23 cellular contexts compared by ENCODE assay signal in the genomic region with DNA sequence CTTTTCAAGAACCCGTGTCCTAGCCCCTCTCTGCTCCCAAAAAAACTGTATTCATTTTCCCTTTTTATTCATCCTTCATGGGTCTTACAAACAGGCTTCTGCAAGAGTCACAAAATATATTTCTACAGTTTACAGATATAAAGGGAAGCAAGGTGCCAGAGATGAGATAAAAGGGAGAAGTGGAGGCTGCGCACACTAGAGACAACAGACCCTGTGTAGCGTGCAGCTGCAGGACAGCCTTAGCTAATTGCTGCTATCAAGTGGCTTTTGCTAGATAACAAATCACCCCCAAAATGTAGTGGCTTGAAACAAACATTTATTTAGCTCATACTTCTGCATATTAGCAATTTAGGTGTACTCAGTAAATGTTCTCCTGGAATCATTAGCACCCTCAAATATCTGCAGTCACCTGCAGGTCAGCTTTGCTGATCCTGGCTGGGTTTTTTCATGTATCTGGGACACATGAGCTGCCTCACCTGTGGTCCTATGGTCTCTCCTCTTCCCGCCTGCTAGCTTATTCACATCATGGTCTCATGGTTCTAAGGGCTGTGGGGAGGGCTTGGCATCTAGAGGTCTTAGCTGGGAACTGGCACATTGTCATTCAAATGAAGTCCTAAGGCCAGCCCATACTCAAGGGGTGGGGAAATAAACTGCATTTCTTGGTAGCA. TPM values are rescaled to one million over a fixed set of nuclear protein-coding genes. Genes with fewer than 3 reads are reported as not detected.
DNase-seq lines count a peak whose midpoint lies in the region; ATAC-seq, FAIRE-seq and TF ChIP-seq lines count a peak whose summit lies in the region.
"Had no signal": no experiment of that assay in that cellular context is flagged by ENCODE, and none has a peak within 500 bp of the region (broad histone marks: within the 10 kb centered on the region; RNA-seq: fewer than 3 reads in every experiment).

No MANE protein-coding gene starts in this region.

- H3K9me3 ChIP-seq in Peyer's patch (no peaks in the 10 kb centered on the region), colonic mucosa (no peaks in the 10 kb centered on the region)
- H3K9me3 ChIP-seq: SJCRH30 had no signal

- H3K4me1 ChIP-seq in Peyer's patch (peaks cover 0 to 36% (median 10%) of the 10 kb centered on the region in 4 donors), colonic mucosa (peaks cover 14% of the 10 kb centered on the region)
- H3K4me1 ChIP-seq: BE2C had no signal

- H3K27ac ChIP-seq in Peyer's patch (peak overlapping the region in 3 of 4 donors; percentile 35 to 86 (median 66)), colonic mucosa (peak overlapping the region; percentile 76)
- H3K27ac ChIP-seq: brain microvascular endothelial cell, SJCRH30 had no signal

- peaks cover 3% of the 10 kb centered on the region for H3K9me3 Mint-ChIP-seq in nephron
- peaks cover 4% of the 10 kb centered on the region for H3K9me3 Mint-ChIP-seq in type B pancreatic cell
- H3K9me3 Mint-ChIP-seq: activated CD4-positive, alpha-beta T cell treated with anti-CD3 and anti-CD28 coated beads, Interleukin-2, amount 10 ng/mL, durations not matched to agents 24 days and 14 days; IgD-negative memory B cell had no signal

- DNase-seq in Peyer's patch = no peak
- no peak for DNase-seq in colonic mucosa
- DNase-seq in type B pancreatic cell (ENCODE audit: extremely low spot score, unreplicated experiment) = no peak
- no peak for DNase-seq in GM12891 (ENCODE audit: insufficient read length, low spot score)
- no peak for DNase-seq in Right ventricle myocardium inferior (ENCODE audit: missing footprints)
- DNase-seq: activated CD4-positive, alpha-beta T cell treated with anti-CD3 and anti-CD28 coated beads, Interleukin-2, amount 10 ng/mL, durations not matched to agents 24 days and 14 days; activated naive CD4-positive, alpha-beta T cell treated with anti-CD3 and anti-CD28 coated beads, Interleukin-2, amount 50 U/mL, for 16 hours; BE2C; Calu3; effector CD4-positive, alpha-beta T cell; kidney; midbrain; MV-4-11; NCI-H2081; NCI-H510A; posterior cingulate gyrus; stimulated activated naive CD8-positive, alpha-beta T cell treated with anti-CD3 and anti-CD28 coated beads, Interleukin-15, amount 100 ng/mL, for 72 hours had no signal

- H3K27me3 ChIP-seq in Peyer's patch (no peaks in the 10 kb centered on the region), colonic mucosa (no peaks in the 10 kb centered on the region)
- H3K27me3 ChIP-seq: BE2C, brain microvascular endothelial cell, SJCRH30 had no signal

- H3K36me3 ChIP-seq in Peyer's patch = peaks cover 0 to 16% (median 0%) of the 10 kb centered on the region in 3 donors
- no peaks in the 10 kb centered on the region for H3K36me3 ChIP-seq in colonic mucosa
- H3K36me3 ChIP-seq: BE2C, brain microvascular endothelial cell, SJCRH30 had no signal

- H3K27ac Mint-ChIP-seq in nephron = peak overlapping the region; percentile 57 to 86 (median 83)
- H3K27ac Mint-ChIP-seq in type B pancreatic cell = peak overlapping the region; percentile 59
- H3K27ac Mint-ChIP-seq: activated CD4-positive, alpha-beta T cell treated with anti-CD3 and anti-CD28 coated beads, Interleukin-2, amount 10 ng/mL, durations not matched to agents 24 days and 14 days; stimulated activated naive CD8-positive, alpha-beta T cell treated with anti-CD3 and anti-CD28 coated beads, Interleukin-15, amount 100 ng/mL, for 72 hours; T-helper 2 cell treated with Interferon-gamma antibody and Interleukin-4, amounts not matched to agents 5 μg/mL and 100 μg/mL, for 36 hours had no signal

- TF ChIP-seq CTCF in Peyer's patch (IDR thresholded peaks at IDR 0.05) (no peak), colonic mucosa (IDR thresholded peaks at IDR 0.05) (no peak), nephron (IDR thresholded peaks at IDR 0.05; ENCODE audit: unreplicated experiment in 3 of 3) (no peak), type B pancreatic cell (conservative IDR thresholded peaks at IDR 0.05) (no peak)

- no peak overlapping the region for H3K4me3 Mint-ChIP-seq in nephron
- H3K4me3 Mint-ChIP-seq in type B pancreatic cell = no peak overlapping the region
- H3K4me3 Mint-ChIP-seq: activated CD4-positive, alpha-beta T cell treated with anti-CD3 and anti-CD28 coated beads, Interleukin-2, amount 10 ng/mL, durations not matched to agents 24 days and 14 days; IgD-negative memory B cell; stimulated activated naive CD8-positive, alpha-beta T cell treated with anti-CD3 and anti-CD28 coated beads, Interleukin-15, amount 100 ng/mL, for 72 hours; T-helper 2 cell treated with Interferon-gamma antibody and Interleukin-4, amounts not matched to agents 5 μg/mL and 100 μg/mL, for 36 hours had no signal

- H3K4me3 ChIP-seq in Peyer's patch (no peak overlapping the region), colonic mucosa (no peak overlapping the region)
- H3K4me3 ChIP-seq: SJCRH30 had no signal

- no peak for FAIRE-seq in GM12891 (lab: Jason Lieb, UNC)
- FAIRE-seq: kidney had no signal

- H3K36me3 Mint-ChIP-seq in nephron (ENCODE audit: low read depth) (peaks cover 12% of the 10 kb centered on the region), type B pancreatic cell (peaks cover 20% of the 10 kb centered on the region)
- H3K36me3 Mint-ChIP-seq: IgD-negative memory B cell had no signal

- H3K4me1 Mint-ChIP-seq in nephron (peaks cover 22% of the 10 kb centered on the region), type B pancreatic cell (ENCODE audit: unreplicated experiment) (peaks cover 11% of the 10 kb centered on the region)

- H3K9ac ChIP-seq in colonic mucosa (ENCODE audit: low read depth in 2 of 2, low read length in 2 of 2) = peak overlapping the region in 1 of 2 donors; percentile 49

- H3K27me3 Mint-ChIP-seq in nephron (ENCODE audit: low read depth) = peaks cover 4% of the 10 kb centered on the region
- H3K27me3 Mint-ChIP-seq in type B pancreatic cell = no peaks in the 10 kb centered on the region
- H3K27me3 Mint-ChIP-seq: activated CD4-positive, alpha-beta T cell treated with anti-CD3 and anti-CD28 coated beads, Interleukin-2, amount 10 ng/mL, durations not matched to agents 24 days and 14 days; IgD-negative memory B cell; stimulated activated naive CD8-positive, alpha-beta T cell treated with anti-CD3 and anti-CD28 coated beads, Interleukin-15, amount 100 ng/mL, for 72 hours had no signal

- ATAC-seq in HG02571 (IDR thresholded peaks at IDR 0.05; ENCODE audit: unreplicated experiment) = no peak
- no peak for ATAC-seq in Right ventricle myocardium inferior
- ATAC-seq: stimulated activated naive CD8-positive, alpha-beta T cell treated with anti-CD3 and anti-CD28 coated beads, Interleukin-15, amount 100 ng/mL, for 72 hours had no signal

- intact Hi-C loops in colonic mucosa (cut with DNase I) (no loop called here), Right ventricle myocardium inferior (cut with DNase I) (no loop called here)

- TF ChIP-seq POLR2A in Peyer's patch (IDR thresholded peaks at IDR 0.05) (no peak), GM12891 (IDR thresholded peaks at IDR 0.05; ENCODE audit: low read depth, low read length) (no peak)

TF ChIP-seq in GM12891, 5 proteins besides CTCF, POLR2A, EP300 and RAD21:
- TF ChIP-seq POU2F2 (IDR thresholded peaks at IDR 0.05; ENCODE audit: low read depth, low read length) = no peak
- no peak for TF ChIP-seq SPI1 (IDR thresholded peaks at IDR 0.05; ENCODE audit: low read depth, low read length)
- no peak for TF ChIP-seq PAX5 (IDR thresholded peaks at IDR 0.05; ENCODE audit: insufficient read depth, low read length, severe bottlenecking)
TF ChIP-seq in GM12891: peak in this region for 0.

RNA-seq across cellular contexts. Expression of gene ARHGEF37, which starts 29.4 kb away (rescaled TPM):
- total RNA-seq in Peyer's patch (10 to 100 TPM; 10.2 to 21.4 (median 15.3) TPM), colonic mucosa (10 to 100 TPM; 11.9 to 15.7 TPM), type B pancreatic cell (ENCODE audit: low replicate concordance) (7.1 and 16.8 TPM in 2 replicates), Right ventricle myocardium inferior (32.2 TPM)
- polyA plus RNA-seq in GM12891 (2012; ENCODE audit: low read depth, missing spikeins) = 0.09 TPM

RNA-seq across cellular contexts. Expression of gene CSNK1A1, which starts 59.5 kb away (rescaled TPM):
- total RNA-seq in Peyer's patch (100 to 1,000 TPM; 185 to 253 (median 207) TPM), colonic mucosa (100 to 1,000 TPM; 248 to 257 TPM), type B pancreatic cell (ENCODE audit: low replicate concordance) (224 and 294 TPM in 2 replicates), Right ventricle myocardium inferior (202 TPM)
- polyA plus RNA-seq in GM12891 (2012; ENCODE audit: low read depth, missing spikeins) = 64.7 TPM
